8 cellular contexts compared by ENCODE assay signal in the genomic region with DNA sequence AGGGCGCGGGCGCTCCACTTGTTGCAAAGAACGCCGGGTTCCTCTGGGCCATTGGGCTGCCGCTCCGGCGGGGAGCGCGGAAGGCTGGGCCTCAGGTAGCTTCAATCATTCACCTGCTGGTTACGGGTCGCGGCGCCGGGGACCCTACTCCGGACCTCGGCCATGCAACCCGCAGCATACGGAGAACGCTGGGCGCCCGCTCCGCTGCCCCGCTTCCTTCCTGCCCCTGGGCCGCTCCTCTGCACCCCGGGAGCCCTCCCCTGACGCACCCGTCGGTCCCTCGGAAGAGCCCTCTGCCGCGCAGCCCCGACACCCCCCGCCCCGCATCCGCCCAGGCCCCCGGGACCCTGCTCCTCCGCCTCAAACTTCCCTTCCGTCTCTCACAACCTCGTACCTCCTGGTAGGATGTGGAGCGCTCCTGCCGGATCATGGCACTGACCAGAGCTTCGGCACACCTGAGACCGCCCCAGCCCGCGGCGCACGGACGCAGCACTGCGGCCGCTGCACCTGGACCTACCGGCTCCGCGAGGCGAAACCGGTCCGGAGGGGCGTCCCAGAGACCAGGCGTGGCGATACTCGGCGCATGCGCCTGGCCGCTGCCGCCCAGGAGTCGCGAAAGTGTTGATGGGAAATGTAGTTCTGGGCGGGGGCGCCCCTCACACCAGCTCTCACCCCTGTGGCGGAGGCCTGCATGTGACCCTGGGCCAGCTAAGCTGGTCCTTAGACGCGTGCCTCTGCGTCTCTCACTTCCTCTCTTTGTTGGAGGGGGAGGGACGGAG. TPM values are rescaled to one million over a fixed set of nuclear protein-coding genes. Genes with fewer than 3 reads are reported as not detected.
DNase-seq lines count a peak whose midpoint lies in the region; ATAC-seq lines count a peak whose summit lies in the region.

A gene (minus strand): TSS at position 559 of the 779 bp plus-strand sequence. CDS start 129 bp downstream, at position 430.

- peak within 1 kb of the TSS; percentile 81 for H3K27ac ChIP-seq in BLaER1

- no peaks in the 10 kb centered on the region for H3K9me3 ChIP-seq in BLaER1

- peaks cover 35% of the 10 kb centered on the region for H3K36me3 ChIP-seq in BLaER1

- H3K9me3 Mint-ChIP-seq in activated CD4-positive, alpha-beta T cell treated with anti-CD3 and anti-CD28 coated beads, Interleukin-2, amount 10 ng/mL, durations not matched to agents 24 days and 14 days = no peaks in the 10 kb centered on the region

- no peaks in the 10 kb centered on the region for H3K27me3 ChIP-seq in BLaER1

- peaks cover 25% of the 10 kb centered on the region for H3K4me1 Mint-ChIP-seq in activated CD4-positive, alpha-beta T cell treated with anti-CD3 and anti-CD28 coated beads, Interleukin-2, amount 10 ng/mL, durations not matched to agents 24 days and 14 days

- H3K36me3 Mint-ChIP-seq in activated CD4-positive, alpha-beta T cell treated with anti-CD3 and anti-CD28 coated beads, Interleukin-2, amount 10 ng/mL, durations not matched to agents 24 days and 14 days (ENCODE audit: low read depth) = peaks cover 32% of the 10 kb centered on the region

- peak within 1 kb of the TSS; percentile 99 for H3K4me3 Mint-ChIP-seq in activated CD4-positive, alpha-beta T cell treated with anti-CD3 and anti-CD28 coated beads, Interleukin-2, amount 10 ng/mL, durations not matched to agents 24 days and 14 days

- peak within 1 kb of the TSS; percentile 94 for H3K4me2 ChIP-seq in BLaER1

- H3K4me3 ChIP-seq in BLaER1 = peak within 1 kb of the TSS; percentile 92

- no peaks in the 10 kb centered on the region for H3K27me3 Mint-ChIP-seq in activated CD4-positive, alpha-beta T cell treated with anti-CD3 and anti-CD28 coated beads, Interleukin-2, amount 10 ng/mL, durations not matched to agents 24 days and 14 days

- peak within 1 kb of the TSS; percentile 96 for H3K27ac Mint-ChIP-seq in activated CD4-positive, alpha-beta T cell treated with anti-CD3 and anti-CD28 coated beads, Interleukin-2, amount 10 ng/mL, durations not matched to agents 24 days and 14 days

- H3K4me1 ChIP-seq in BLaER1 = peaks cover 36% of the 10 kb centered on the region

- intact Hi-C loops in activated CD4-positive, alpha-beta T cell treated with anti-CD3 and anti-CD28 coated beads, Interleukin-2, amount 10 ng/mL, durations not matched to agents 24 days and 14 days (cut with micrococcal nuclease) = loop anchor here (1.0 kb wide), 1 partner anchor 18 kb away; a partner anchor contains a TSS

- peak within 1 kb of the TSS; percentile 86 for H3K9ac ChIP-seq in BLaER1

- peaks cover 48% of the 10 kb centered on the region for H4K20me1 ChIP-seq in BLaER1

- DNase-seq in GM19238 (ENCODE audit: insufficient read length, low spot score) (peak; percentile 93), NCI-H526 treated with DMSO at 0.1 percent for 48 hours (lab: John Stamatoyannopoulos, UW) (peak; percentile 63), cortex of kidney (lab: John Stamatoyannopoulos, UW) (peak; percentile 54), left lobe of liver (ENCODE audit: low spot score) (peak; percentile 89)
- peak; percentile 97 for DNase-seq in activated CD4-positive, alpha-beta T cell treated with anti-CD3 and anti-CD28 coated beads, Interleukin-2, amount 10 ng/mL, durations not matched to agents 24 days and 14 days
- DNase-seq in stimulated activated CD4-positive, alpha-beta T cell treated with anti-CD3 and anti-CD28 coated beads, Interleukin-2, amount 100 ng/mL, for 4 hours (ENCODE audit: low read depth) = peak; percentile 79

- ATAC-seq in HG03439 (IDR thresholded peaks at IDR 0.05; ENCODE audit: unreplicated experiment) (peak; percentile 95), left lobe of liver (peak; percentile 97)

RNA-seq across cellular contexts. Expression of the gene that starts here (rescaled TPM):
- total RNA-seq in activated CD4-positive, alpha-beta T cell treated with anti-CD3 and anti-CD28 coated beads, Interleukin-2, amount 10 ng/mL, durations not matched to agents 24 days and 14 days = 16.0 and 19.4 TPM in 2 replicates
- total RNA-seq in left lobe of liver = 1.2 TPM

Comparison
In these comparisons a context has a peak if more than half of its experiments do, and no peak if none do; other contexts are left out.
1. Peak in every context shown above with its lines: DNase-seq, ATAC-seq, H3K4me3 ChIP-seq and H3K27ac ChIP-seq.